ENCODE assay signal across 11 cellular contexts in the genomic region with DNA sequence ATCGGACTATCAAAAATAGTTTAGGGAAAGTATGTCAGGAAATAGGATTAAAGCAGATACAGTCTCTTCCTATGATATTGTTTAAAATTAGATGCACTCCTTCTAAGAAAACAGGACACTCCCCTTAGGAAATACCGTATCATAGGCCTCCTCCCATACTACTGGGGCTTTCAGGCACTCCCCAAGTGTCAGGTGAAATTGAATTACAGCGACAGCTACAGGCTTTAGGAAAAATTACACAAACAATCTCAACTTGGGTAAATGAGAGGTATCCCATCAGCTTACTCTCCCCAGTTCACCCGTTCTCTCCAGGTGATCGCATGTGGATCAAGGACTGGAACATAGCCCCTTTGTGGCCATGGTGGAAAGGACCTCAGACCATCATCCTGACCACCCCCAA.
DNase-seq lines count a peak whose midpoint lies in the region; ATAC-seq and TF ChIP-seq lines count a peak whose summit lies in the region.
"Had no signal": no experiment of that assay in that cellular context is flagged by ENCODE, and none has a peak within 500 bp of the region (broad histone marks: within the 10 kb centered on the region; RNA-seq: fewer than 3 reads in every experiment).

No MANE protein-coding gene starts in this region.

- in situ Hi-C loops in gastrocnemius medialis (cut with MboI; ENCODE audit: low sequenced_read_pairs in 4 of 4), result no loop called here

- no peaks in the 10 kb centered on the region for H3K79me2 ChIP-seq in H9 (ENCODE audit: insufficient read depth, low read length)
- H3K79me2 ChIP-seq in SU-DHL-6 (ENCODE audit: insufficient read depth, low read length), result no peaks in the 10 kb centered on the region

- intact Hi-C loops in Calu3 (cut with micrococcal nuclease; ENCODE audit: unreplicated experiment) (loop anchor here (1.0 to 10.0 kb wide), 3 partner anchors 109 to 354 kb away; no protein-coding TSS in a partner anchor), left colon (cut with DNase I, micrococcal nuclease) (no loop called here), gastrocnemius medialis (cut with DNase I; ENCODE audit: low total_unique reads) (no loop called here)

- H3K4me2 ChIP-seq in H9 (ENCODE audit: insufficient read depth, insufficient read length, low read length) (no peak overlapping the region), SU-DHL-6 (ENCODE audit: low read depth, low read length, poor library complexity, severe bottlenecking) (no peak overlapping the region)

- no peak overlapping the region for H3K23ac ChIP-seq in H9 (ENCODE audit: insufficient read length, low read depth, low read length)

- H3K9me3 Mint-ChIP-seq in Calu3 (ENCODE audit: low read depth, unreplicated experiment) (no peaks in the 10 kb centered on the region), H9 (peaks cover 0 to 5% of the 10 kb centered on the region in 2 experiments; a peak in 2 of 5 replicates)
- H3K9me3 Mint-ChIP-seq: activated naive CD8-positive, alpha-beta T cell treated with anti-CD3 and anti-CD28 coated beads, Interleukin-2, amount 10 ng/mL, durations not matched to agents 7 days and 5 days had no signal

- no peak overlapping the region for H3T11ph ChIP-seq in H9 (ENCODE audit: low read length)

- H4K20me1 ChIP-seq in H9 (ENCODE audit: control insufficient read depth, insufficient read depth, insufficient read length) (no peaks in the 10 kb centered on the region), SU-DHL-6 (ENCODE audit: low read depth, low read length) (no peaks in the 10 kb centered on the region)

- H3K9ac ChIP-seq in H9 (ENCODE audit: extremely low read depth, insufficient read length, low read length) (no peak overlapping the region), SU-DHL-6 (ENCODE audit: low read length) (no peak overlapping the region)

- H3K18ac ChIP-seq in H9 (ENCODE audit: insufficient read length, low read depth, low read length), result no peak overlapping the region

- no peak overlapping the region for H2BK5ac ChIP-seq in H9 (ENCODE audit: insufficient read length, low read length)

- no peaks in the 10 kb centered on the region for H3F3A ChIP-seq in SU-DHL-6 (ENCODE audit: insufficient read depth)

- H3K27ac Mint-ChIP-seq in Calu3 (ENCODE audit: unreplicated experiment), result no peak overlapping the region
- 0 out of 7 replicates have a peak overlapping the region, but pooled peaks of 1 of the 3 experiments have one; percentile 19 for H3K27ac Mint-ChIP-seq in H9
- H3K27ac Mint-ChIP-seq: activated naive CD8-positive, alpha-beta T cell treated with anti-CD3 and anti-CD28 coated beads, Interleukin-2, amount 10 ng/mL, durations not matched to agents 7 days and 5 days had no signal

- H4K5ac ChIP-seq in H9 (ENCODE audit: insufficient read length, low read depth, low read length), result no peak overlapping the region

- H3K27me3 ChIP-seq in H9 (ENCODE audit: insufficient read depth, low read length) (no peaks in the 10 kb centered on the region), SU-DHL-6 (ENCODE audit: low read length) (no peaks in the 10 kb centered on the region), gastrocnemius medialis (no peaks in the 10 kb centered on the region)
- H3K27me3 ChIP-seq: SJSA1 had no signal

- H3K4me3 ChIP-seq in SU-DHL-6 (ENCODE audit: insufficient read depth, low read length, poor library complexity, severe bottlenecking) (no peak overlapping the region), gastrocnemius medialis (no peak overlapping the region)
- H3K4me3 ChIP-seq: SJSA1 had no signal

- no peak overlapping the region for H3K4me3 Mint-ChIP-seq in Calu3 (ENCODE audit: low read depth, unreplicated experiment)
- no peak overlapping the region for H3K4me3 Mint-ChIP-seq in H9
- H3K4me3 Mint-ChIP-seq: activated naive CD8-positive, alpha-beta T cell treated with anti-CD3 and anti-CD28 coated beads, Interleukin-2, amount 10 ng/mL, durations not matched to agents 7 days and 5 days had no signal

- H3K4me1 ChIP-seq in H9 (ENCODE audit: insufficient read depth, low read length) (peaks cover 8% of the 10 kb centered on the region), gastrocnemius medialis (no peaks in the 10 kb centered on the region)
- H3K4me1 ChIP-seq: SJSA1 had no signal

- H3K14ac ChIP-seq in H9 (ENCODE audit: insufficient read depth, low read length), result no peak overlapping the region

- no peak overlapping the region for H4K8ac ChIP-seq in H9 (replicated peaks; ENCODE audit: insufficient read length, low read depth, low read length)

- H3K36me3 Mint-ChIP-seq in Calu3 (ENCODE audit: insufficient read depth, unreplicated experiment) (no peaks in the 10 kb centered on the region), H9 (ENCODE audit: insufficient read depth in 1 of 3, low read depth in 3 of 3) (peaks cover 0 to 9% (median 2%) of the 10 kb centered on the region in 3 experiments; a peak in 3 of 7 replicates)
- H3K36me3 Mint-ChIP-seq: activated naive CD8-positive, alpha-beta T cell treated with anti-CD3 and anti-CD28 coated beads, Interleukin-2, amount 10 ng/mL, durations not matched to agents 7 days and 5 days had no signal

- CTCF ChIA-PET in Calu3 (lab: Charles Lee), result interaction anchor here (1.0 to 1.8 kb wide), 3 partner anchors 23 to 109 kb away, joined by 3 to 12 read pairs (median 7); no protein-coding TSS in a partner anchor

- no peaks in the 10 kb centered on the region for H3K27me3 Mint-ChIP-seq in Calu3 (ENCODE audit: unreplicated experiment)
- no peaks in the 10 kb centered on the region; the same call in 1 of the 2 replicates for H3K27me3 Mint-ChIP-seq in H9 (ENCODE audit: low read depth)

- no peak overlapping the region for H2BK15ac ChIP-seq in H9 (ENCODE audit: low read depth, low read length)

- no peaks in the 10 kb centered on the region for H3K9me2 ChIP-seq in SU-DHL-6 (replicated peaks; ENCODE audit: insufficient read depth, low read length)

- DNase-seq in Calu3 (no peak), H9 (no peak), left colon (no peak), gastrocnemius medialis (no peak), epidermal melanocyte (ENCODE audit: insufficient read length, low spot score) (no peak), EL (no peak)
- DNase-seq in activated CD4-positive, alpha-beta T cell treated with anti-CD3 and anti-CD28 coated beads for 1 hour, result no peak
- DNase-seq: activated naive CD8-positive, alpha-beta T cell treated with anti-CD3 and anti-CD28 coated beads, Interleukin-2, amount 10 ng/mL, durations not matched to agents 7 days and 5 days; kidney glomerular epithelial cell had no signal

- H3K9me3 ChIP-seq in H9 (ENCODE audit: control insufficient read depth, low read depth, low read length), result no peaks in the 10 kb centered on the region
- H3K9me3 ChIP-seq in SU-DHL-6 (ENCODE audit: insufficient read depth, low read length), result no peaks in the 10 kb centered on the region
- no peaks in the 10 kb centered on the region for H3K9me3 ChIP-seq in gastrocnemius medialis
- H3K9me3 ChIP-seq: SJSA1 had no signal

- no CpG with 5 or more reads among the region's 5 CpGs for WGBS in H9 (ENCODE audit: extremely low coverage, insufficient read length, low lambda C conversion rate)

- H3K4ac ChIP-seq in H9 (ENCODE audit: low read depth, low read length), result no peak overlapping the region

- no peak overlapping the region for H2BK120ac ChIP-seq in H9 (ENCODE audit: low read depth, low read length, poor library complexity, severe bottlenecking)

- H2BK12ac ChIP-seq in H9 (ENCODE audit: insufficient read length, low read depth, low read length), result no peak overlapping the region

- H3K36me3 ChIP-seq in SU-DHL-6 (ENCODE audit: low read length) (no peaks in the 10 kb centered on the region), gastrocnemius medialis (no peaks in the 10 kb centered on the region)
- H3K36me3 ChIP-seq: SJSA1 had no signal

- TF ChIP-seq CTCF in Calu3 (IDR thresholded peaks at IDR 0.05; ENCODE audit: unreplicated experiment) (peak; percentile 59), H9 (conservative IDR thresholded peaks at IDR 0.05) (peak; percentile 59), SU-DHL-6 (IDR thresholded peaks at IDR 0.05; ENCODE audit: insufficient read depth, low read length, poor library complexity, severe bottlenecking) (peak; percentile 24), gastrocnemius medialis (IDR thresholded peaks at IDR 0.05 in 4 of 5, conservative IDR thresholded peaks at IDR 0.05 in 1 of 5) (no peak)

- H3K23me2 ChIP-seq in H9 (ENCODE audit: insufficient read length, low read depth, low read length, poor library complexity, severe bottlenecking), result no peaks in the 10 kb centered on the region

- H3K79me1 ChIP-seq in H9 (ENCODE audit: insufficient read depth, low read depth, low read length, poor library complexity, severe bottlenecking), result no peaks in the 10 kb centered on the region

- no TSS peak for BruUV-seq in Calu3 (replicated peaks; lab: Mats Ljungman, UMichigan)

- no peak overlapping the region for H4K91ac ChIP-seq in H9 (ENCODE audit: insufficient read length, low read depth, low read length)

- H3K27ac ChIP-seq in H9 (ENCODE audit: insufficient read length, low read depth, low read length) (no peak overlapping the region), SU-DHL-6 (ENCODE audit: low read depth, low read length) (no peak overlapping the region), gastrocnemius medialis (no peak overlapping the region)
- H3K27ac ChIP-seq: SJSA1 had no signal

- ATAC-seq in left colon, result peak; percentile 47
- ATAC-seq in gastrocnemius medialis, result no peak

- H3K4me1 Mint-ChIP-seq in Calu3 (ENCODE audit: low read depth, unreplicated experiment), result peaks cover 19% of the 10 kb centered on the region
- H3K4me1 Mint-ChIP-seq in H9, result peaks cover 26 to 33% of the 10 kb centered on the region in 2 experiments
- H3K4me1 Mint-ChIP-seq: activated naive CD8-positive, alpha-beta T cell treated with anti-CD3 and anti-CD28 coated beads, Interleukin-2, amount 10 ng/mL, durations not matched to agents 7 days and 5 days had no signal

- H2AFZ ChIP-seq in H9 (ENCODE audit: low read length) (no peak overlapping the region), SU-DHL-6 (ENCODE audit: low read depth, low read length, severe bottlenecking) (no peak overlapping the region)

- H2AK5ac ChIP-seq in H9 (ENCODE audit: insufficient read length, low read length), result no peak overlapping the region

- no peak overlapping the region for H3K56ac ChIP-seq in H9 (ENCODE audit: insufficient read length, low read depth, low read length)

- no peak for TF ChIP-seq POLR2A in gastrocnemius medialis (IDR thresholded peaks at IDR 0.05)

- H2BK20ac ChIP-seq in H9 (ENCODE audit: low read depth, low read length, poor library complexity, severe bottlenecking), result no peak overlapping the region

Comparison
In these comparisons a context has a peak if more than half of its experiments do, and no peak if none do; other contexts are left out.
1. CTCF ChIP-seq: peak in Calu3 (single experiment), H9 (single experiment) and SU-DHL-6 (single experiment); none in gastrocnemius medialis (0 of 5).